Comparison of ENCODE assay signal across 8 cellular contexts in genomic region chr5:115262405-115263247, GRCh38. TPM values are rescaled to one million over a fixed set of nuclear protein-coding genes. Genes with fewer than 3 reads are reported as not detected.
A peak's percentile ranks its signal among the peaks of the same experiment; 100 is the strongest.
DNase-seq lines count a peak whose midpoint lies in the region; ATAC-seq lines count a peak whose summit lies in the region.

Gene PGGT1B, minus strand, starts transcription at chr5:115262877. Its CDS starts 26 bp downstream, at chr5:115262851.

- ATAC-seq in GM19468 (IDR thresholded peaks at IDR 0.05; ENCODE audit: extremely low read depth, unreplicated experiment), result peak; percentile 94

- DNase-seq in COLO668 (lab: John Stamatoyannopoulos, UW; ENCODE audit: unreplicated experiment) (peak; percentile 70), HT-29 (ENCODE audit: low spot score) (peak; percentile 72), OCI-M1 (lab: John Stamatoyannopoulos, UW) (peak; percentile 65), activated T-cell treated with anti-CD3 and anti-CD28 coated beads for 1 hour (ENCODE audit: low read depth) (peak; percentile 52), epidermal melanocyte (ENCODE audit: insufficient read length, low spot score) (peak; percentile 25), middle frontal gyrus (ENCODE audit: extremely low spot score, low spot score) (peak; percentile 73)
- DNase-seq in stimulated activated CD8-positive, alpha-beta memory T cell treated with anti-CD3 and anti-CD28 coated beads, Interleukin-2, amount 100 ng/mL, for 48 hours (ENCODE audit: low read depth in 2 of 2), result peak; percentile 59 to 63

RNA-seq across cellular contexts. Expression of gene PGGT1B, which starts in this region (rescaled TPM):
- total RNA-seq in HT-29 (2014; rRNA removed; shearing (Covaris generic)), result 11.7 and 12.7 TPM in 2 replicates

Comparison
In these comparisons a context has a peak if more than half of its experiments do, and no peak if none do; other contexts are left out.
1. Peak in every context shown above with its lines: DNase-seq and ATAC-seq.